10 cellular contexts compared by ENCODE assay signal in genomic region chr5:171953860-171954701, GRCh38. TPM values are rescaled to one million over a fixed set of nuclear protein-coding genes. Genes with fewer than 3 reads are reported as not detected.
DNase-seq lines count a peak whose midpoint lies in the region; ATAC-seq and TF ChIP-seq lines count a peak whose summit lies in the region.
"Had no signal": no experiment of that assay in that cellular context is flagged by ENCODE, and none has a peak within 500 bp of the region (broad histone marks: within the 10 kb centered on the region; RNA-seq: fewer than 3 reads in every experiment).

No MANE protein-coding gene starts in this region.

- peaks cover 58% of the 10 kb centered on the region for H3K4me1 Mint-ChIP-seq in WTC11

- H3K4me3 Mint-ChIP-seq in WTC11: no peak overlapping the region

- no peaks in the 10 kb centered on the region for H3K27me3 Mint-ChIP-seq in WTC11 (ENCODE audit: low read depth)

- no peaks in the 10 kb centered on the region for H3K36me3 Mint-ChIP-seq in WTC11

- TF ChIP-seq CTCF in WTC11 (IDR thresholded peaks at IDR 0.05): no peak
- TF ChIP-seq CTCF in foreskin fibroblast (IDR thresholded peaks at IDR 0.05; ENCODE audit: low read depth, low read length): no peak

- H3K4me1 ChIP-seq in skeletal muscle satellite cell (ENCODE audit: control insufficient read depth, insufficient read depth, low read length): peaks cover 36% of the 10 kb centered on the region

- H3K4me2 ChIP-seq in skeletal muscle satellite cell (ENCODE audit: low read length): peak overlapping the region; percentile 56
- H3K4me2 ChIP-seq: KMS-11 had no signal

- POLR2A ChIA-PET in WTC11 (lab: Charles Lee): interaction anchor here (1.5 kb wide), 1 partner anchor 52 kb away, joined by 6 read pairs; the partner anchor contains the start of gene FBXW11

- H3K27ac Mint-ChIP-seq in WTC11: peak overlapping the region; percentile 47; the same call in 1 of the 2 replicates

- H3K9ac ChIP-seq in skeletal muscle satellite cell (ENCODE audit: low read depth, low read length): no peak overlapping the region
- H3K9ac ChIP-seq: KMS-11 had no signal

- H3K36me3 ChIP-seq in skeletal muscle satellite cell (ENCODE audit: insufficient read depth, low read length): no peaks in the 10 kb centered on the region

- no peaks in the 10 kb centered on the region for H3K9me3 Mint-ChIP-seq in WTC11

- no peaks in the 10 kb centered on the region for H3K27me3 ChIP-seq in skeletal muscle satellite cell (ENCODE audit: control insufficient read depth, insufficient read depth, low read length)

- CTCF ChIA-PET in WTC11 (lab: Charles Lee): no interaction called here

- no peaks in the 10 kb centered on the region for H3K9me3 ChIP-seq in skeletal muscle satellite cell (replicated peaks; ENCODE audit: low read length)

- H3K4me3 ChIP-seq in foreskin fibroblast (ENCODE audit: low read depth in 1 of 2, low read length in 2 of 2) (no peak overlapping the region), skeletal muscle satellite cell (ENCODE audit: low read length) (peak overlapping the region; percentile 9)

- peak; percentile 80 for DNase-seq in HCEC 1CT
- no peak for DNase-seq in WTC11 (ENCODE audit: low spot score)
- DNase-seq in foreskin fibroblast: peak; percentile 65 to 80
- DNase-seq in putamen (ENCODE audit: low spot score): no peak
- no peak for DNase-seq in NK-92 (lab: John Stamatoyannopoulos, UW; ENCODE audit: unreplicated experiment)
- no peak for DNase-seq in activated CD4-positive, alpha-beta T cell treated with anti-CD3 and anti-CD28 coated beads for 4 hours
- DNase-seq: NCI-H526 had no signal

- peak; percentile 50 for ATAC-seq in WTC11
- no peak for ATAC-seq in HG02852 (IDR thresholded peaks at IDR 0.05; ENCODE audit: unreplicated experiment)

TF ChIP-seq in WTC11, 78 proteins besides CTCF, POLR2A, EP300 and RAD21 (continues in another document):
- no peak for TF ChIP-seq ZNF219 (CRISPR knock-in tag; IDR thresholded peaks at IDR 0.05; ENCODE audit: borderline replicate concordance)
- no peak for TF ChIP-seq GRHL2 (CRISPR knock-in tag; IDR thresholded peaks at IDR 0.05; ENCODE audit: insufficient replicate concordance, severe bottlenecking)
- TF ChIP-seq NR3C1 (CRISPR knock-in tag; conservative IDR thresholded peaks at IDR 0.05; ENCODE audit: low read depth): no peak
- no peak for TF ChIP-seq ZNF232 (CRISPR knock-in tag; IDR thresholded peaks at IDR 0.05)
- TF ChIP-seq ZNF281 (CRISPR knock-in tag; IDR thresholded peaks at IDR 0.05): no peak
- TF ChIP-seq SMAD3 (CRISPR knock-in tag; IDR thresholded peaks at IDR 0.05; ENCODE audit: borderline replicate concordance): no peak
- no peak for TF ChIP-seq PRRX2 (CRISPR knock-in tag; IDR thresholded peaks at IDR 0.05)
- TF ChIP-seq ZNF396 (CRISPR knock-in tag; IDR thresholded peaks at IDR 0.05; ENCODE audit: borderline replicate concordance): no peak
- TF ChIP-seq USF2 (CRISPR knock-in tag; IDR thresholded peaks at IDR 0.05): no peak
- no peak for TF ChIP-seq KAT7 (CRISPR knock-in tag; IDR thresholded peaks at IDR 0.05; ENCODE audit: borderline replicate concordance)
- no peak for TF ChIP-seq ZNF532 (CRISPR knock-in tag; IDR thresholded peaks at IDR 0.05; ENCODE audit: borderline replicate concordance)
- no peak for TF ChIP-seq ZMAT4 (CRISPR knock-in tag; IDR thresholded peaks at IDR 0.05)
- no peak for TF ChIP-seq GABPB1 (CRISPR knock-in tag; IDR thresholded peaks at IDR 0.05)

RNA-seq across cellular contexts. Expression of gene FBXW11, which starts 52.4 kb away (rescaled TPM):
- 48.4 to 52.2 TPM (median 51.2 TPM) in 3 replicates for total RNA-seq in WTC11 (2021)
- 42.6 and 51.5 TPM in 2 replicates for total RNA-seq in skeletal muscle satellite cell (2012; rRNA removed)

Comparison
In these comparisons a context has a peak if more than half of its experiments do, and no peak if none do; other contexts are left out.
1. DNase-seq: peak in HCEC 1CT (single experiment) and foreskin fibroblast (2 of 2); none in WTC11 (single experiment), putamen (single experiment), NK-92 (single experiment) and activated CD4-positive, alpha-beta T cell treated with anti-CD3 and anti-CD28 coated beads for 4 hours (0 of 2).